In the genomic region with DNA sequence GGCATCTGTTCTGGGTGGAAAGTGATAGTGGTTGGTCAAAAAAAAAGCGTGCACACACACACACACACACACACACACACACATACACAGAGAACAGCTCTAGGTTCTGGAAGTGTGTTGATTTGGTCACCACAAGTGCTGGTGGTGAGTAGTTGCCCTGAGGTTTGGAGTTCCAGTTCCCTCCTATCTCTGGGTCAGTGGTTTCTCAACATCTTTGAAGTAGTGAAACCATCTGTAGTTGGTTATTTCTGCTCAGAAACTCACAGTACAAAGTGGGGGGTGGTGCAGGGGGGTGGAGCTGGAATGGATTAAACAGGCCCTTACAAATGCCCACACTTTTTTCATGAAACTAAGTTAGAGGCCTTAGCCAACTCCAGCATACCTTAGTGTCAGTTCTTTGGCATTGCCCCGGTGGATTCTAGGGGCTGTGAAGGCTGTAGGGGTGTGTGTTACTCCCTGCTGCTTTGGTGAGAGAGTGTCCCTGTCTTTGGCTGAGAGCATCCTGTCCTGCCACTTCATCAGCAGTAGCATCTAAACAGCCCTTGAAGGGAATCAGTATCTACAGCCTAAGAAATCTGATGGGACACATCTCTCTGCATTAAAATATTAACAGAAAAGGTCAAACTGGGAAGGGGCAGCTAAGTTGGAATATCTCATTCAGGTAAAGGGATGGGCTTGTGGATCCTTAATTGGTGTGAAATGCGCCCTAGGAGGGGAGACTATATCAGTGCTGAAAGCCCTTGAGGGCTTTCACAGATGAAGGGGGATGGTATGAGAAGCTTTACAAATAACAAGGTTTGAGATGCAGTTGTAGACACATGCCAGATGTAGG, we compare ENCODE assay signal across 8 cellular contexts. TPM values are rescaled to one million over a fixed set of nuclear protein-coding genes. Genes with fewer than 3 reads are reported as not detected.
DNase-seq lines count a peak whose midpoint lies in the region; ATAC-seq and TF ChIP-seq lines count a peak whose summit lies in the region.

No MANE protein-coding gene starts in this region.

- H3K4me2 ChIP-seq in fibroblast of lung (ENCODE audit: extremely low read depth, insufficient read depth, low read length): no peak overlapping the region

- peaks cover 2% of the 10 kb centered on the region for H4K20me1 ChIP-seq in fibroblast of lung (ENCODE audit: control insufficient read depth, extremely low read depth, insufficient read depth, low read length)

- no peak overlapping the region for H3K9ac ChIP-seq in fibroblast of lung (ENCODE audit: insufficient read depth, low read length)

- H3K9me3 Mint-ChIP-seq in stimulated activated naive CD8-positive, alpha-beta T cell treated with anti-CD3 and anti-CD28 coated beads, Interleukin-15, Interleukin-2, amounts not matched to agents 100 ng/mL and 50 ng/mL, for 24 hours: no peaks in the 10 kb centered on the region

- peaks cover 4% of the 10 kb centered on the region for H3K36me3 Mint-ChIP-seq in stimulated activated naive CD8-positive, alpha-beta T cell treated with anti-CD3 and anti-CD28 coated beads, Interleukin-15, Interleukin-2, amounts not matched to agents 100 ng/mL and 50 ng/mL, for 24 hours (ENCODE audit: low read depth)

- peaks cover 100% of the 10 kb centered on the region for H3K4me1 Mint-ChIP-seq in stimulated activated naive CD8-positive, alpha-beta T cell treated with anti-CD3 and anti-CD28 coated beads, Interleukin-15, Interleukin-2, amounts not matched to agents 100 ng/mL and 50 ng/mL, for 24 hours (ENCODE audit: low read depth)

- peak overlapping the region; percentile 79 for H3K27ac Mint-ChIP-seq in stimulated activated naive CD8-positive, alpha-beta T cell treated with anti-CD3 and anti-CD28 coated beads, Interleukin-15, Interleukin-2, amounts not matched to agents 100 ng/mL and 50 ng/mL, for 24 hours

- no peaks in the 10 kb centered on the region for H3K27me3 Mint-ChIP-seq in stimulated activated naive CD8-positive, alpha-beta T cell treated with anti-CD3 and anti-CD28 coated beads, Interleukin-15, Interleukin-2, amounts not matched to agents 100 ng/mL and 50 ng/mL, for 24 hours

- peaks cover 97% of the 10 kb centered on the region for H3K79me2 ChIP-seq in fibroblast of lung (ENCODE audit: control insufficient read depth, insufficient read depth, low read length)

- H3K4me3 Mint-ChIP-seq in stimulated activated naive CD8-positive, alpha-beta T cell treated with anti-CD3 and anti-CD28 coated beads, Interleukin-15, Interleukin-2, amounts not matched to agents 100 ng/mL and 50 ng/mL, for 24 hours: peak overlapping the region; percentile 55

- H3K9me3 ChIP-seq in fibroblast of lung (ENCODE audit: control insufficient read depth, insufficient read depth, low read depth, low read length): no peaks in the 10 kb centered on the region

- peaks cover 9% of the 10 kb centered on the region for H3K36me3 ChIP-seq in fibroblast of lung (ENCODE audit: control insufficient read depth, insufficient read depth, low read length)

- peak overlapping the region; percentile 50 for H3K27ac ChIP-seq in fibroblast of lung (ENCODE audit: insufficient read depth, low read length)

- H3K27me3 ChIP-seq in fibroblast of lung (ENCODE audit: control insufficient read depth, insufficient read depth, low read length): no peaks in the 10 kb centered on the region

- no peak overlapping the region for H2AFZ ChIP-seq in fibroblast of lung (ENCODE audit: low read length)

- H3K4me1 ChIP-seq in fibroblast of lung (ENCODE audit: control insufficient read depth, extremely low read depth, insufficient read depth, low read length): peaks cover 79% of the 10 kb centered on the region

- peak; percentile 35 for ATAC-seq in HG02884 (IDR thresholded peaks at IDR 0.05; ENCODE audit: unreplicated experiment)

- DNase-seq in stimulated activated CD8-positive, alpha-beta memory T cell treated with anti-CD3 and anti-CD28 coated beads, Interleukin-7, amount 100 ng/mL, for 48 hours (ENCODE audit: extremely low read depth in 1 of 2, low read depth in 1 of 2): peak; percentile 37 to 51
- no peak for DNase-seq in stimulated activated CD8-positive, alpha-beta memory T cell treated with anti-CD3 and anti-CD28 coated beads, Interleukin-4, amount 100 ng/mL, for 48 hours
- DNase-seq in SIG-M5 (lab: John Stamatoyannopoulos, UW) (peak; percentile 41), fibroblast of lung (ENCODE audit: low read depth in 2 of 2) (peak; percentile 91 to 96), COLO668 (lab: John Stamatoyannopoulos, UW; ENCODE audit: unreplicated experiment) (no peak), NCI-H2029 (lab: John Stamatoyannopoulos, UW) (no peak)

- TF ChIP-seq CTCF in fibroblast of lung (conservative IDR thresholded peaks at IDR 0.05 in 1 of 2, IDR thresholded peaks at IDR 0.05 in 1 of 2; ENCODE audit: low read depth in 1 of 2, low read length in 2 of 2): no peak

- H3K4me3 ChIP-seq in fibroblast of lung (replicated peaks in 1 of 4; ENCODE audit: control extremely low read depth in 1 of 4, insufficient read depth in 1 of 4, low read depth in 3 of 4, low read length in 4 of 4): no peak overlapping the region

RNA-seq across cellular contexts. Expression of gene SMAD3, which starts 20.6 kb away (rescaled TPM):
- total RNA-seq in fibroblast of lung: 48.8 and 69.9 TPM in 2 replicates
- polyA plus RNA-seq in fibroblast of lung: 173 and 210 TPM in 2 replicates
- polyA plus RNA-seq in fibroblast of lung (2012): 201 and 211 TPM in 2 replicates
- polyA minus RNA-seq in fibroblast of lung (ENCODE audit: low replicate concordance): 738 and 1,027 TPM in 2 replicates

Comparison
In these comparisons a context has a peak if more than half of its experiments do, and no peak if none do; other contexts are left out.
1. DNase-seq: peak in stimulated activated CD8-positive, alpha-beta memory T cell treated with anti-CD3 and anti-CD28 coated beads, Interleukin-7, amount 100 ng/mL, for 48 hours (2 of 2), SIG-M5 (single experiment) and fibroblast of lung (2 of 2); none in stimulated activated CD8-positive, alpha-beta memory T cell treated with anti-CD3 and anti-CD28 coated beads, Interleukin-4, amount 100 ng/mL, for 48 hours (single experiment), COLO668 (single experiment) and NCI-H2029 (single experiment).